Comparison of ENCODE assay signal across 24 cellular contexts in the genomic region with DNA sequence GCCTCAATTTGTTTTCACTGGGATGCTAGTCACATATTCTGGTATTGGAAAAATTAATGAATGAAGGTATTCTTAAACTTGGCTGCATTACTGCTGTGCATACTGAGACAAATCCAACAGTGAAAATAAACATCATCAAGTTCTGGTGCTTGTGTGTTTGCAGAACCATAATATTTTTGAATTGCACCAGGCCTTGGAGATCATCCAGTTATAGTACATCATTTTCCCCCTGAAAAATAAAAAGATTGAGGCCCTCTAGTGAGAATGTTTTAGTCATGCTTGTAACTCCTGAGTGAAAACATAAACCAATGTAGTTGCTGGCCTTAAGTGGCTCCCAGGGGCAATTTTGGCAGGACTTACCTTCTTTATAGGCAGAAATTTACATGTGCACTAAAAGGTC.
"Had no signal": no experiment of that assay in that cellular context is flagged by ENCODE, and none has a peak within 500 bp of the region (broad histone marks: within the 10 kb centered on the region; RNA-seq: fewer than 3 reads in every experiment).

No MANE protein-coding gene starts in this region.

- H3K27me3 ChIP-seq: esophagus squamous epithelium, gastroesophageal sphincter, left lung, right atrium auricular region, stomach, thyroid gland, vagina had no signal

- ATAC-seq: effector memory CD8-positive, alpha-beta T cell; gastroesophageal sphincter; left cardiac atrium; left lung; naive thymus-derived CD4-positive, alpha-beta T cell; sciatic nerve; stimulated activated effector memory CD8-positive, alpha-beta T cell treated with anti-CD3 and anti-CD28 coated beads, Interleukin-12 subunit alpha, Interleukin-12 subunit beta, amount 100 ng/mL, for 72 hours had no signal

- H3K4me1 ChIP-seq: esophagus squamous epithelium, gastroesophageal sphincter, left lung, prostate gland, right atrium auricular region, stomach, vagina had no signal

- H3K4me3 ChIP-seq: esophagus squamous epithelium, gastroesophageal sphincter, left lung, prostate gland, right atrium auricular region, smooth muscle cell, stomach, thyroid gland, vagina had no signal

- H3K9me3 ChIP-seq: esophagus squamous epithelium, gastroesophageal sphincter, left lung, prostate gland, right atrium auricular region, stomach, thyroid gland, vagina had no signal

- DNase-seq: cortex of kidney; effector memory CD8-positive, alpha-beta T cell; erythroblast; esophagus squamous epithelium; left cardiac atrium; left lung; mesendoderm; midbrain; naive thymus-derived CD4-positive, alpha-beta T cell; nucleus accumbens; stimulated activated CD4-positive, alpha-beta T cell treated with anti-CD3 and anti-CD28 coated beads, Interleukin-12 subunit alpha, Interleukin-12 subunit beta, amount 100 ng/mL, for 4 hours; stimulated activated CD4-positive, alpha-beta T cell treated with anti-CD3 and anti-CD28 coated beads, Interleukin-1b, Interleukin-23, amount 100 ng/mL, for 48 hours; stimulated activated CD4-positive, alpha-beta T cell treated with anti-CD3 and anti-CD28 coated beads, Interleukin-4, amount 100 ng/mL, for 24 hours; stimulated activated naive CD4-positive, alpha-beta T cell treated with Interleukin-2 at 50 U/mL for 16 hours; stomach; thyroid gland; trophoblast cell had no signal

- H3K36me3 ChIP-seq: esophagus squamous epithelium, gastroesophageal sphincter, left lung, prostate gland, right atrium auricular region, stomach, thyroid gland, vagina had no signal

- H3K27ac ChIP-seq: esophagus squamous epithelium, gastroesophageal sphincter, left lung, prostate gland, right atrium auricular region, stomach, thyroid gland, vagina had no signal

- H3K4me2 ChIP-seq: smooth muscle cell had no signal
